In the genomic region with DNA sequence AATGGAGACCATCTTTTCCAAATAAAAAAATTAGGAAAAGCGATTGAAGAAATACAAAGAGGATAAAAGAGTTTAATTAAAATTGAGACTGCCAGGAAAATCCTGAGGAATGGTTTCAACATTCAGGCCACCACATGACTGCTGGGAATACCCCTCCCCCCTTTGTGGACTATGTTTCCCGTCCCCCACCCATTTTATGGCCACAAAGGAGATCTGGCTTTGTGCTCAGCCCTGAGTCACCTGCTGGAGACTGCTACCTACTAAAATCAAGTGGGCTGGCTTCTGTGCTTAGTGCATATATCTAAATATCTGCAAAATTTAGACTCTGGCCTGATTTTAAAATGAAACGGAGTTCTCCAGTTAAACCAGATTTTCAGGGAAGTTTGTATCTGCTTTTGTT, we compare ENCODE assay signal across 11 cellular contexts. TPM values are rescaled to one million over a fixed set of nuclear protein-coding genes. Genes with fewer than 3 reads are reported as not detected.
A peak's percentile ranks its signal among the peaks of the same experiment; 100 is the strongest.
DNase-seq lines count a peak whose midpoint lies in the region; ATAC-seq and TF ChIP-seq lines count a peak whose summit lies in the region.
"Had no signal": no experiment of that assay in that cellular context is flagged by ENCODE, and none has a peak within 500 bp of the region (broad histone marks: within the 10 kb centered on the region; RNA-seq: fewer than 3 reads in every experiment).

No MANE protein-coding gene starts in this region.

- H3K4me3 ChIP-seq in retinal pigment epithelial cell (ENCODE audit: low read length), result peak overlapping the region; percentile 32

- H3K9me3 Mint-ChIP-seq in WTC11 (no peaks in the 10 kb centered on the region), glutamatergic neuron (ENCODE audit: unreplicated experiment) (no peaks in the 10 kb centered on the region)
- H3K9me3 Mint-ChIP-seq: dendritic cell treated with granulocyte-macrophage colony-stimulating factor and Interleukin-4, amounts not matched to agents 40 ng/mL and 50 ng/mL, for 4 days had no signal

- ATAC-seq in WTC11, result no peak
- no peak for ATAC-seq in GM19467 (IDR thresholded peaks at IDR 0.05; ENCODE audit: unreplicated experiment)

- TF ChIP-seq CTCF in WTC11 (IDR thresholded peaks at IDR 0.05) (no peak), glutamatergic neuron (IDR thresholded peaks at IDR 0.05; ENCODE audit: partially characterized antibody, unreplicated experiment) (no peak), retinal pigment epithelial cell (conservative IDR thresholded peaks at IDR 0.05; ENCODE audit: low read depth, low read length) (no peak)

- H3K4me3 Mint-ChIP-seq in WTC11 (peak overlapping the region; percentile 22), glutamatergic neuron (ENCODE audit: unreplicated experiment) (peak overlapping the region; percentile 68)
- H3K4me3 Mint-ChIP-seq: dendritic cell treated with granulocyte-macrophage colony-stimulating factor and Interleukin-4, amounts not matched to agents 40 ng/mL and 50 ng/mL, for 4 days; memory B cell had no signal

- H3K27me3 Mint-ChIP-seq in WTC11 (ENCODE audit: low read depth) (no peaks in the 10 kb centered on the region), glutamatergic neuron (ENCODE audit: unreplicated experiment) (no peaks in the 10 kb centered on the region)
- H3K27me3 Mint-ChIP-seq: dendritic cell treated with granulocyte-macrophage colony-stimulating factor and Interleukin-4, amounts not matched to agents 40 ng/mL and 50 ng/mL, for 4 days; memory B cell had no signal

- H3K27ac Mint-ChIP-seq in WTC11, result peak overlapping the region; percentile 75
- H3K27ac Mint-ChIP-seq in glutamatergic neuron (ENCODE audit: unreplicated experiment), result no peak overlapping the region
- H3K27ac Mint-ChIP-seq: dendritic cell treated with granulocyte-macrophage colony-stimulating factor and Interleukin-4, amounts not matched to agents 40 ng/mL and 50 ng/mL, for 4 days; memory B cell had no signal

- H3K36me3 Mint-ChIP-seq in WTC11, result peaks cover 50% of the 10 kb centered on the region
- no peaks in the 10 kb centered on the region for H3K36me3 Mint-ChIP-seq in glutamatergic neuron (ENCODE audit: unreplicated experiment)
- H3K36me3 Mint-ChIP-seq: memory B cell had no signal

- in situ Hi-C loops in G401 (cut with HindIII; ENCODE audit: low sequenced_read_pairs), result no loop called here

- CTCF ChIA-PET in WTC11 (lab: Charles Lee), result interaction anchor here (0.6 kb wide), 1 partner anchor 34 kb away, joined by 3 read pairs; no protein-coding TSS in a partner anchor

- DNase-seq in ELF-1 (ENCODE audit: low read depth, low spot score) (peak; percentile 30), WTC11 (ENCODE audit: low spot score) (no peak), glutamatergic neuron (no peak), retinal pigment epithelial cell (ENCODE audit: low read depth) (no peak), iPS-NIHi11 (ENCODE audit: low spot score) (no peak), G401 (ENCODE audit: low spot score) (no peak)
- DNase-seq in effector CD4-positive, alpha-beta T cell, result no peak
- DNase-seq: NCI-H2171 had no signal

- POLR2A ChIA-PET in WTC11 (lab: Charles Lee), result no interaction called here

- peaks cover 81% of the 10 kb centered on the region for H3K4me1 Mint-ChIP-seq in WTC11
- peaks cover 29% of the 10 kb centered on the region for H3K4me1 Mint-ChIP-seq in glutamatergic neuron (ENCODE audit: low read depth, unreplicated experiment)
- H3K4me1 Mint-ChIP-seq: memory B cell had no signal

TF ChIP-seq in WTC11, 78 proteins besides CTCF, POLR2A, EP300 and RAD21 (continues in another document):
- TF ChIP-seq, protein P1, sequence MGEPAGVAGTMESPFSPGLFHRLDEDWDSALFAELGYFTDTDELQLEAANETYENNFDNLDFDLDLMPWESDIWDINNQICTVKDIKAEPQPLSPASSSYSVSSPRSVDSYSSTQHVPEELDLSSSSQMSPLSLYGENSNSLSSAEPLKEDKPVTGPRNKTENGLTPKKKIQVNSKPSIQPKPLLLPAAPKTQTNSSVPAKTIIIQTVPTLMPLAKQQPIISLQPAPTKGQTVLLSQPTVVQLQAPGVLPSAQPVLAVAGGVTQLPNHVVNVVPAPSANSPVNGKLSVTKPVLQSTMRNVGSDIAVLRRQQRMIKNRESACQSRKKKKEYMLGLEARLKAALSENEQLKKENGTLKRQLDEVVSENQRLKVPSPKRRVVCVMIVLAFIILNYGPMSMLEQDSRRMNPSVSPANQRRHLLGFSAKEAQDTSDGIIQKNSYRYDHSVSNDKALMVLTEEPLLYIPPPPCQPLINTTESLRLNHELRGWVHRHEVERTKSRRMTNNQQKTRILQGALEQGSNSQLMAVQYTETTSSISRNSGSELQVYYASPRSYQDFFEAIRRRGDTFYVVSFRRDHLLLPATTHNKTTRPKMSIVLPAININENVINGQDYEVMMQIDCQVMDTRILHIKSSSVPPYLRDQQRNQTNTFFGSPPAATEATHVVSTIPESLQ (CRISPR knock-in tag; IDR thresholded peaks at IDR 0.05), result no peak
- TF ChIP-seq, protein P2, sequence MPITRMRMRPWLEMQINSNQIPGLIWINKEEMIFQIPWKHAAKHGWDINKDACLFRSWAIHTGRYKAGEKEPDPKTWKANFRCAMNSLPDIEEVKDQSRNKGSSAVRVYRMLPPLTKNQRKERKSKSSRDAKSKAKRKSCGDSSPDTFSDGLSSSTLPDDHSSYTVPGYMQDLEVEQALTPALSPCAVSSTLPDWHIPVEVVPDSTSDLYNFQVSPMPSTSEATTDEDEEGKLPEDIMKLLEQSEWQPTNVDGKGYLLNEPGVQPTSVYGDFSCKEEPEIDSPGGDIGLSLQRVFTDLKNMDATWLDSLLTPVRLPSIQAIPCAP (CRISPR knock-in tag; IDR thresholded peaks at IDR 0.05), result no peak
- TF ChIP-seq, protein P3, sequence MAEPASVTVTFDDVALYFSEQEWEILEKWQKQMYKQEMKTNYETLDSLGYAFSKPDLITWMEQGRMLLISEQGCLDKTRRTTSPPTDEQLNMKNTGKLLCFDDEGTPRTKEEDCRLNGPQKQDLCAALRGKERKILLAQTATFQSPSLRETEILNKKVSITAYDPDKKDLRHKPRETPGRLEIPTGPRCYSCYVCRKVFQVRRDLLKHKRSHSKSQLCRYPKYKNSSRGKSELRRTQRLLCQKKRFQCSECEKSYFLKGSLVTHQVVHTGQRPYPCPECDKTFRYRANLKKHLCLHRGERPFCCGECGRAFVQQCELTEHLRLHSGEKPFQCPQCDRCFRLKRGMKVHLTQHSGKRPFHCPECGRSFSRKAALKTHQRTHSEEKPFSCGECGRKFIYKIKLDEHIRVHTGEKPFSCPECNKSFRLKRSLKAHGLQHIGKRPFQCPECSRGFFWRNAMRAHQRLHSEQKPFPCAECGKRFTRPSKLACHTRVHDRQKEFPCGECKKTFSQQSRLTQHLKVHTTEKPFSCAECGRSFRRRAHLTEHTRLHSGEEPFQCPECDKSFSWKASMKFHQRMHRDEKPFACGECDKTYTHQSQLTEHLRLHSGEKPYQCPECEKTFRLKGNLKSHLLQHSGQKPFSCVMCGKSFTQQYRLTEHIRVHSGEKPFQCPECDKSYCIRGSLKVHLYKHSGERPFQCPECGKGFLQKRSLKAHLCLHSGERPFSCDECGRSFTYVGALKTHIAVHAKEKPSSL (CRISPR knock-in tag; conservative IDR thresholded peaks at IDR 0.05), result no peak
- TF ChIP-seq, protein P4, sequence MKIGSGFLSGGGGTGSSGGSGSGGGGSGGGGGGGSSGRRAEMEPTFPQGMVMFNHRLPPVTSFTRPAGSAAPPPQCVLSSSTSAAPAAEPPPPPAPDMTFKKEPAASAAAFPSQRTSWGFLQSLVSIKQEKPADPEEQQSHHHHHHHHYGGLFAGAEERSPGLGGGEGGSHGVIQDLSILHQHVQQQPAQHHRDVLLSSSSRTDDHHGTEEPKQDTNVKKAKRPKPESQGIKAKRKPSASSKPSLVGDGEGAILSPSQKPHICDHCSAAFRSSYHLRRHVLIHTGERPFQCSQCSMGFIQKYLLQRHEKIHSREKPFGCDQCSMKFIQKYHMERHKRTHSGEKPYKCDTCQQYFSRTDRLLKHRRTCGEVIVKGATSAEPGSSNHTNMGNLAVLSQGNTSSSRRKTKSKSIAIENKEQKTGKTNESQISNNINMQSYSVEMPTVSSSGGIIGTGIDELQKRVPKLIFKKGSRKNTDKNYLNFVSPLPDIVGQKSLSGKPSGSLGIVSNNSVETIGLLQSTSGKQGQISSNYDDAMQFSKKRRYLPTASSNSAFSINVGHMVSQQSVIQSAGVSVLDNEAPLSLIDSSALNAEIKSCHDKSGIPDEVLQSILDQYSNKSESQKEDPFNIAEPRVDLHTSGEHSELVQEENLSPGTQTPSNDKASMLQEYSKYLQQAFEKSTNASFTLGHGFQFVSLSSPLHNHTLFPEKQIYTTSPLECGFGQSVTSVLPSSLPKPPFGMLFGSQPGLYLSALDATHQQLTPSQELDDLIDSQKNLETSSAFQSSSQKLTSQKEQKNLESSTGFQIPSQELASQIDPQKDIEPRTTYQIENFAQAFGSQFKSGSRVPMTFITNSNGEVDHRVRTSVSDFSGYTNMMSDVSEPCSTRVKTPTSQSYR (CRISPR knock-in tag; IDR thresholded peaks at IDR 0.05), result no peak
- TF ChIP-seq GABPB1 (CRISPR knock-in tag; IDR thresholded peaks at IDR 0.05) (no peak), ZNF263 (CRISPR knock-in tag; IDR thresholded peaks at IDR 0.05; ENCODE audit: low read depth) (no peak)

RNA-seq across cellular contexts. Expression of a gene that starts 10.1 kb away (rescaled TPM):
- total RNA-seq in WTC11 (2021) (50.6 to 64.4 TPM (median 55.8 TPM) in 3 replicates), glutamatergic neuron (ENCODE audit: unreplicated experiment) (49.0 TPM)
- 222 and 277 TPM in 2 replicates for total RNA-seq in G401 (2014; rRNA removed; shearing (Covaris generic))
